12 cellular contexts compared by ENCODE assay signal in the genomic region with DNA sequence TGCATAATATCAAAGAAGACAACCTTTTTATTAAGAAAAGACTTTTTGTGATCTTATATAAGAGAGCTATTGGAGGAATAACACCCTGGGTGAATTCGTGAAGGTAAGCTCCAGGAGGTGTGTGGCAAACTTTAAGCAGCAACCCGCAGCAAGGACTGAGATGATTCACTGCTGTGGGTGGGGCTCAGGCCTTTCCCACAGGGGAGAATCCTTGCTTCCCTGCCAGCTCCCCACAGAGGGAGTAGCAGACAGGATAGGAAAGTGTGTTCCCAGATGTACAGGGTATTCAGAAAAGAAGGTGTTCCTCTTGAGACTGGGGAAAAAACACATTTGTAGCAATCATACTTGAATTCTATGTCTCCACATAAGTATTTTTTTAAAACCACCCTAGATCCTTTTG. TPM values are rescaled to one million over a fixed set of nuclear protein-coding genes. Genes with fewer than 3 reads are reported as not detected.
DNase-seq lines count a peak whose midpoint lies in the region; ATAC-seq and TF ChIP-seq lines count a peak whose summit lies in the region.
"Had no signal": no experiment of that assay in that cellular context is flagged by ENCODE, and none has a peak within 500 bp of the region (broad histone marks: within the 10 kb centered on the region; RNA-seq: fewer than 3 reads in every experiment).

No MANE protein-coding gene starts in this region.

- H2AFZ ChIP-seq in trophoblast cell (ENCODE audit: insufficient read depth, low read length, poor library complexity), result no peak overlapping the region

- POLR2A ChIA-PET in Panc1 (lab: Charles Lee), result interaction anchor here (0.7 kb wide), 1 partner anchor 908 kb away, joined by 3 read pairs; no protein-coding TSS in a partner anchor

- peaks cover 2% of the 10 kb centered on the region; the same call in 1 of the 2 replicates for H3K36me3 ChIP-seq in Panc1 (ENCODE audit: control insufficient read depth, insufficient read depth, low read length)
- peaks cover 0 to 8% of the 10 kb centered on the region in 2 experiments for H3K36me3 ChIP-seq in trophoblast cell (ENCODE audit: control insufficient read depth in 1 of 2, insufficient read depth in 2 of 2, low read length in 2 of 2)

- H3K9me3 ChIP-seq in Panc1 (ENCODE audit: control insufficient read depth, insufficient read depth, low read depth, low read length) (no peaks in the 10 kb centered on the region), trophoblast cell (ENCODE audit: insufficient read depth, low read depth, low read length) (no peaks in the 10 kb centered on the region)

- H3K23ac ChIP-seq in trophoblast cell (ENCODE audit: low read length), result no peak overlapping the region

- no peak overlapping the region for H3K14ac ChIP-seq in trophoblast cell (ENCODE audit: low read length)

- H3K4me1 ChIP-seq in Panc1 (ENCODE audit: control insufficient read depth, insufficient read depth, low read length), result no peaks in the 10 kb centered on the region
- peaks cover 0 to 4% of the 10 kb centered on the region in 2 experiments for H3K4me1 ChIP-seq in trophoblast cell (ENCODE audit: control insufficient read depth in 1 of 2, insufficient read depth in 2 of 2, low read length in 2 of 2)

- no peak overlapping the region for H2AK5ac ChIP-seq in trophoblast cell (ENCODE audit: low read length)

- H3K4me3 ChIP-seq in Panc1 (ENCODE audit: low read depth in 2 of 2, low read length in 2 of 2), result no peak overlapping the region
- H3K4me3 ChIP-seq in choroid plexus epithelial cell (ENCODE audit: low read depth, low read length), result no peak overlapping the region
- no peak overlapping the region for H3K4me3 ChIP-seq in trophoblast cell (ENCODE audit: low read depth, low read length)

- H3K27ac ChIP-seq in Panc1 (ENCODE audit: low read length) (no peak overlapping the region), trophoblast cell (ENCODE audit: low read depth, low read length) (no peak overlapping the region)

- no peak overlapping the region for H3K9ac ChIP-seq in trophoblast cell (ENCODE audit: low read length)

- TF ChIP-seq CTCF in Panc1 (IDR thresholded peaks at IDR 0.05) (no peak), choroid plexus epithelial cell (conservative IDR thresholded peaks at IDR 0.05; ENCODE audit: low read depth, low read length) (peak; percentile 17)

- intact Hi-C loops in Panc1 (cut with micrococcal nuclease; ENCODE audit: unreplicated experiment), result no loop called here

- no peaks in the 10 kb centered on the region for H3K79me1 ChIP-seq in trophoblast cell (ENCODE audit: low read length)

- no peak overlapping the region for H4K12ac ChIP-seq in trophoblast cell (ENCODE audit: low read depth, low read length)

- no peak overlapping the region for H3K4ac ChIP-seq in trophoblast cell (ENCODE audit: low read depth, low read length)

- no peak overlapping the region for H3K18ac ChIP-seq in trophoblast cell (ENCODE audit: low read length)

- H3K27me3 ChIP-seq in Panc1 (ENCODE audit: control insufficient read depth, insufficient read depth, low read length), result no peaks in the 10 kb centered on the region
- H3K27me3 ChIP-seq in trophoblast cell (ENCODE audit: insufficient read depth, low read length), result no peaks in the 10 kb centered on the region

- peak; percentile 40 for DNase-seq in GM04504 (ENCODE audit: low read depth)
- peak; percentile 15 for DNase-seq in Panc1 (ENCODE audit: low read depth, low spot score)
- DNase-seq in choroid plexus epithelial cell (ENCODE audit: low read depth), result peak; percentile 80
- peak; percentile 77 to 78 for DNase-seq in trophoblast cell
- no peak for DNase-seq in cerebellar cortex (ENCODE audit: low spot score)
- DNase-seq in Kasumi-1 (lab: John Stamatoyannopoulos, UW), result no peak
- no peak for DNase-seq in GDM1 (lab: John Stamatoyannopoulos, UW)
- no peak for DNase-seq in NCI-H2171 (lab: John Stamatoyannopoulos, UW)
- DNase-seq: amniotic stem cell, DMS 273 treated with DMSO at 0.1 percent for 48 hours, NCI-H1694 treated with DMSO at 0.1 percent for 48 hours, nephron progenitor cell had no signal

- CTCF ChIA-PET in Panc1 (lab: Charles Lee), result no interaction called here

- in situ Hi-C loops in Panc1 (cut with HindIII; ENCODE audit: low pct_unique_long_range_greater_than_20kb, low sequenced_read_pairs), result no loop called here

- H2BK12ac ChIP-seq in trophoblast cell (ENCODE audit: low read length), result no peak overlapping the region

- H4K91ac ChIP-seq in trophoblast cell (ENCODE audit: low read depth, low read length), result no peak overlapping the region

- no peak overlapping the region for H3K4me2 ChIP-seq in trophoblast cell (ENCODE audit: low read length)

- H3K79me2 ChIP-seq in trophoblast cell (ENCODE audit: control insufficient read depth, insufficient read depth, low read length, poor library complexity), result no peaks in the 10 kb centered on the region

- no peak overlapping the region for H4K8ac ChIP-seq in trophoblast cell (ENCODE audit: low read depth, low read length)

- no TSS peak for BruUV-seq in Panc1 (replicated peaks; lab: Mats Ljungman, UMichigan)

- WGBS in trophoblast cell (ENCODE audit: extremely low coverage, insufficient coverage, insufficient read length), result no CpG with 5 or more reads among the region's 2 CpGs

- H2BK5ac ChIP-seq in trophoblast cell (ENCODE audit: low read depth, low read length, poor library complexity), result no peak overlapping the region

- ATAC-seq in Panc1, result no peak

- H2BK120ac ChIP-seq in trophoblast cell (ENCODE audit: insufficient read depth, low read length, poor library complexity), result no peak overlapping the region

RNA-seq across cellular contexts. Expression of gene NDUFA12, which starts 9.2 kb away (rescaled TPM):
- 108 TPM for total RNA-seq in Panc1 (2021; ENCODE audit: unreplicated experiment)
- polyA plus RNA-seq in Panc1 (2012; ENCODE audit: insufficient read length), result 105 TPM
- 126 and 127 TPM in 2 replicates for polyA plus RNA-seq in trophoblast cell (2013)

Comparison
In these comparisons a context has a peak if more than half of its experiments do, and no peak if none do; other contexts are left out.
1. DNase-seq: peak in GM04504 (single experiment), Panc1 (single experiment), choroid plexus epithelial cell (single experiment) and trophoblast cell (2 of 2); none in cerebellar cortex (single experiment), Kasumi-1 (0 of 2), GDM1 (single experiment) and NCI-H2171 (single experiment).